12 cellular contexts compared by ENCODE assay signal in the genomic region with DNA sequence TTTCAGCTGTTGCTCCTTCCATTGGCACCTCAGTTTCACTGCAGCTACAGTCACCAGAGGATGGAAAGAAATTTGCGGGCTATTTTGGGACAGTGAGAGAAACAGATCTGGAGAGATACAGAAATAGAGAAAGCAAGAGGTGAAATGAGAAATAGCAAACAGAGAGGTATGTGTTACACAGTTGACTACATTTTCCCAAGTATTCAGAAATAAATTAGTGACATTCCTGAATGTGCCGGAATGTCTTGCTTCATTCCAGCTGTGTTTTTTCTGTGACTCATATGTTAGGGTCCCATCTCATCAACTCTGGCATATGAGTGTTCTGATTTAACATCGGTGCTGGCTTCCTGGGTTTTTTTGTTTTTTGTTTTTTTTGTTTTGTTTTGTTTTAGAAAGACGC.
A peak's percentile ranks its signal among the peaks of the same experiment; 100 is the strongest.
DNase-seq lines count a peak whose midpoint lies in the region; TF ChIP-seq lines count a peak whose summit lies in the region.
"Had no signal": no experiment of that assay in that cellular context is flagged by ENCODE, and none has a peak within 500 bp of the region (broad histone marks: within the 10 kb centered on the region; RNA-seq: fewer than 3 reads in every experiment).

No MANE protein-coding gene starts in this region.

- no peak overlapping the region for H3K27ac ChIP-seq in GM23248
- H3K27ac ChIP-seq in ascending aorta: no peak overlapping the region
- no peak overlapping the region for H3K27ac ChIP-seq in adrenal gland

- no peak overlapping the region for H2AFZ ChIP-seq in GM23248

- peaks cover 13% of the 10 kb centered on the region for H3K4me1 ChIP-seq in GM23248 (ENCODE audit: insufficient read depth)
- H3K4me1 ChIP-seq in adipocyte (ENCODE audit: control insufficient read depth, insufficient read depth, low read length): peaks cover 38% of the 10 kb centered on the region
- H3K4me1 ChIP-seq in ascending aorta: no peaks in the 10 kb centered on the region
- H3K4me1 ChIP-seq in adrenal gland (replicated peaks in 1 of 2): no peaks in the 10 kb centered on the region

- WGBS in GM23248 (ENCODE audit: low coverage in 1 of 2, low lambda C conversion rate in 2 of 2, missing lambda C conversion rate in 2 of 2), 2 experiments: 18 to 19% methylated on average over 4 of the region's 4 CpGs
- 54 to 66% (median 61%) methylated on average over 4 of the region's 4 CpGs for WGBS in adrenal gland, 4 donors

- H3K4me3 ChIP-seq in GM23248: peak overlapping the region; percentile 33
- H3K4me3 ChIP-seq in adipocyte (ENCODE audit: low read length): peak overlapping the region; percentile 36
- no peak overlapping the region for H3K4me3 ChIP-seq in skeletal muscle cell (ENCODE audit: low read depth, low read length)
- no peak overlapping the region for H3K4me3 ChIP-seq in ascending aorta
- no peak overlapping the region for H3K4me3 ChIP-seq in adrenal gland
- H3K4me3 ChIP-seq: sigmoid colon had no signal

- H3K4me2 ChIP-seq in GM23248 (ENCODE audit: unreplicated experiment): peak overlapping the region; percentile 41

- H4K20me1 ChIP-seq in GM23248 (ENCODE audit: insufficient read depth): no peaks in the 10 kb centered on the region

- H3F3A ChIP-seq in GM23248 (ENCODE audit: insufficient read depth): peaks cover 8% of the 10 kb centered on the region

- no peak for TF ChIP-seq POLR2A in adrenal gland (IDR thresholded peaks at IDR 0.05)

- H3K9me2 ChIP-seq in GM23248 (ENCODE audit: insufficient read depth): no peaks in the 10 kb centered on the region

- intact Hi-C loops in ascending aorta (cut with DNase I) (no loop called here), adrenal gland (cut with DNase I) (no loop called here)

- no peaks in the 10 kb centered on the region for H3K79me2 ChIP-seq in GM23248 (ENCODE audit: insufficient read depth)

- H3K27me3 ChIP-seq in GM23248 (replicated peaks; ENCODE audit: insufficient read depth) (no peaks in the 10 kb centered on the region), adipocyte (replicated peaks; ENCODE audit: control insufficient read depth, insufficient read depth, low read length) (no peaks in the 10 kb centered on the region), ascending aorta (no peaks in the 10 kb centered on the region), adrenal gland (no peaks in the 10 kb centered on the region)
- H3K27me3 ChIP-seq: sigmoid colon had no signal

- H3K36me3 ChIP-seq in GM23248 (ENCODE audit: low read depth): no peaks in the 10 kb centered on the region
- H3K36me3 ChIP-seq in adipocyte (ENCODE audit: control insufficient read depth, insufficient read depth, low read length, severe bottlenecking): no peaks in the 10 kb centered on the region
- H3K36me3 ChIP-seq in ascending aorta: no peaks in the 10 kb centered on the region
- no peaks in the 10 kb centered on the region for H3K36me3 ChIP-seq in adrenal gland (replicated peaks in 1 of 2)
- H3K36me3 ChIP-seq: sigmoid colon had no signal

- in situ Hi-C loops in GM23248 (cut with MboI): no loop called here

- no peak for TF ChIP-seq CTCF in ascending aorta (IDR thresholded peaks at IDR 0.05)
- no peak for TF ChIP-seq CTCF in adrenal gland (IDR thresholded peaks at IDR 0.05)

- H3K9me3 ChIP-seq in GM23248 (ENCODE audit: low read depth) (no peaks in the 10 kb centered on the region), adipocyte (ENCODE audit: control insufficient read depth, low read length) (no peaks in the 10 kb centered on the region), ascending aorta (no peaks in the 10 kb centered on the region), adrenal gland (replicated peaks in 1 of 3) (no peaks in the 10 kb centered on the region)
- H3K9me3 ChIP-seq: sigmoid colon had no signal

- DNase-seq in GM23248: peak; percentile 59
- peak; percentile 85 for DNase-seq in adipocyte (ENCODE audit: low read depth)
- DNase-seq in foreskin melanocyte: peak; percentile 64
- DNase-seq in skeletal muscle cell (ENCODE audit: low read depth): peak; percentile 81
- no peak for DNase-seq in NCI-H1694 treated with DMSO at 0.1 percent for 48 hours (lab: John Stamatoyannopoulos, UW)
- no peak for DNase-seq in ascending aorta (ENCODE audit: low spot score in 2 of 2)
- DNase-seq in GF-D8 (lab: John Stamatoyannopoulos, UW): no peak
- DNase-seq in adrenal gland: no peak
- DNase-seq: activated B cell treated with CpG ODN at 0.5 μM for 24 hours, DMS79 treated with DMSO at 0.1 percent for 48 hours, NCI-H2081 treated with DMSO at 0.1 percent for 48 hours, sigmoid colon had no signal

- H3K9ac ChIP-seq in GM23248: no peak overlapping the region
- peak overlapping the region; percentile 43 for H3K9ac ChIP-seq in adipocyte (ENCODE audit: low read length)

Comparison
In these comparisons a context has a peak if more than half of its experiments do, and no peak if none do; other contexts are left out.
1. DNase-seq: peak in GM23248 (single experiment), adipocyte (single experiment), foreskin melanocyte (single experiment) and skeletal muscle cell (single experiment); none in NCI-H1694 treated with DMSO at 0.1 percent for 48 hours (single experiment), ascending aorta (0 of 2), GF-D8 (single experiment) and adrenal gland (0 of 7).
2. H3K4me3 ChIP-seq: peak in GM23248 (single experiment) and adipocyte (single experiment); none in skeletal muscle cell (single experiment), ascending aorta (0 of 2) and adrenal gland (0 of 4).